ENCODE assay signal across 14 cellular contexts in genomic region chr17:57913576-57914273, GRCh38. TPM values are rescaled to one million over a fixed set of nuclear protein-coding genes. Genes with fewer than 3 reads are reported as not detected.
DNase-seq lines count a peak whose midpoint lies in the region; ATAC-seq and TF ChIP-seq lines count a peak whose summit lies in the region.
"Had no signal": no experiment of that assay in that cellular context is flagged by ENCODE, and none has a peak within 500 bp of the region (broad histone marks: within the 10 kb centered on the region; RNA-seq: fewer than 3 reads in every experiment).

No MANE protein-coding gene starts in this region.

- no peak for TF ChIP-seq POLR2A in stomach (IDR thresholded peaks at IDR 0.05)

- no peak overlapping the region for H2BK12ac ChIP-seq in trophoblast cell (ENCODE audit: low read length)

- TF ChIP-seq CTCF in HEK293 (tag by site-specific recombination; IDR thresholded peaks at IDR 0.05) (no peak), stomach (IDR thresholded peaks at IDR 0.05) (no peak)

- peak; percentile 11 to 27 for ATAC-seq in right cardiac atrium
- no peak for ATAC-seq in HG03095 (IDR thresholded peaks at IDR 0.05; ENCODE audit: unreplicated experiment)
- ATAC-seq: activated CD8-positive, alpha-beta memory T cell treated with anti-CD3 and anti-CD28 coated beads, Interleukin-2, amount 10 ng/mL, durations not matched to agents 7 days and 5 days had no signal

- H3K9ac ChIP-seq in trophoblast cell (ENCODE audit: low read length) = no peak overlapping the region

- TF ChIP-seq EP300 in stomach (IDR thresholded peaks at IDR 0.05) = no peak

- no peak overlapping the region for H3K14ac ChIP-seq in trophoblast cell (ENCODE audit: low read length)

- H4K91ac ChIP-seq in trophoblast cell (ENCODE audit: low read depth, low read length) = no peak overlapping the region

- POLR2A ChIA-PET in HEK293 (lab: Yijun Ruan, JAX) = no interaction called here

- H2BK120ac ChIP-seq in trophoblast cell (ENCODE audit: insufficient read depth, low read length, poor library complexity) = no peak overlapping the region

- no peaks in the 10 kb centered on the region for H3K79me1 ChIP-seq in trophoblast cell (ENCODE audit: low read length)

- no peak overlapping the region for H4K12ac ChIP-seq in trophoblast cell (ENCODE audit: low read depth, low read length)

- no peak overlapping the region for H3K4me3 ChIP-seq in HEK293 (ENCODE audit: low read depth, low read length)
- no peak overlapping the region for H3K4me3 ChIP-seq in right cardiac atrium (ENCODE audit: low read length)
- H3K4me3 ChIP-seq in stomach = no peak overlapping the region
- no peak overlapping the region for H3K4me3 ChIP-seq in trophoblast cell (ENCODE audit: low read depth, low read length)
- H3K4me3 ChIP-seq in H7 (ENCODE audit: insufficient read depth, low read depth, low read length) = no peak overlapping the region
- H3K4me3 ChIP-seq: SJSA1 had no signal

- no peak overlapping the region for H3K18ac ChIP-seq in trophoblast cell (ENCODE audit: low read length)

- no peak overlapping the region for H4K8ac ChIP-seq in trophoblast cell (ENCODE audit: low read depth, low read length)

- H3K27ac ChIP-seq in HEK293 (ENCODE audit: extremely low read depth, low read depth, low read length) (no peak overlapping the region), right cardiac atrium (ENCODE audit: low read length) (peak overlapping the region; percentile 47), stomach (peak overlapping the region in 4 of 5 donors; percentile 78 to 99 (median 85)), trophoblast cell (ENCODE audit: low read depth, low read length) (no peak overlapping the region)
- H3K27ac ChIP-seq: HL-60, SJSA1 had no signal

- H3K27me3 ChIP-seq in right cardiac atrium (ENCODE audit: control insufficient read depth, insufficient read depth) = no peaks in the 10 kb centered on the region
- H3K27me3 ChIP-seq in stomach = no peaks in the 10 kb centered on the region
- H3K27me3 ChIP-seq in trophoblast cell (ENCODE audit: insufficient read depth, low read length) = no peaks in the 10 kb centered on the region
- H3K27me3 ChIP-seq in H7 (ENCODE audit: control insufficient read depth, insufficient read depth, low read length) = no peaks in the 10 kb centered on the region
- H3K27me3 ChIP-seq: SJSA1 had no signal

- H3K36me3 ChIP-seq in HEK293 (ENCODE audit: control insufficient read depth in 2 of 2, insufficient read depth in 1 of 2, low read length in 2 of 2) (no peaks in the 10 kb centered on the region), stomach (no peaks in the 10 kb centered on the region), trophoblast cell (ENCODE audit: control insufficient read depth in 1 of 2, insufficient read depth in 2 of 2, low read length in 2 of 2) (no peaks in the 10 kb centered on the region), H7 (replicated peaks; ENCODE audit: control insufficient read depth, insufficient read depth, low read length) (no peaks in the 10 kb centered on the region)

- WGBS in right cardiac atrium = 59% methylated on average over 7 of the region's 7 CpGs
- 50 to 62% (median 59%) methylated on average over 7 of the region's 7 CpGs for WGBS in stomach, 5 donors
- no CpG with 5 or more reads among the region's 7 CpGs for WGBS in trophoblast cell (ENCODE audit: extremely low coverage, insufficient coverage, insufficient read length)

- CTCF ChIA-PET in HEK293 (lab: Yijun Ruan, JAX) = interaction anchor here (0.9 to 2.5 kb wide), 3 partner anchors 12 to 85 kb away, joined by 4 to 9 read pairs (median 7); no protein-coding TSS in a partner anchor

- H3K4me2 ChIP-seq in trophoblast cell (ENCODE audit: low read length) = no peak overlapping the region

- no peak overlapping the region for H3K4ac ChIP-seq in trophoblast cell (ENCODE audit: low read depth, low read length)

- no peak overlapping the region for H2AFZ ChIP-seq in trophoblast cell (ENCODE audit: insufficient read depth, low read length, poor library complexity)

- H3K23ac ChIP-seq in trophoblast cell (ENCODE audit: low read length) = no peak overlapping the region

- H3K79me2 ChIP-seq in trophoblast cell (ENCODE audit: control insufficient read depth, insufficient read depth, low read length, poor library complexity) = no peaks in the 10 kb centered on the region

- no peak overlapping the region for H2AK5ac ChIP-seq in trophoblast cell (ENCODE audit: low read length)

- H3K9me3 ChIP-seq in HEK293 (ENCODE audit: control insufficient read depth, insufficient read depth, low read depth, low read length) (no peaks in the 10 kb centered on the region), right cardiac atrium (ENCODE audit: control insufficient read depth, low read length) (no peaks in the 10 kb centered on the region), stomach (no peaks in the 10 kb centered on the region), trophoblast cell (ENCODE audit: insufficient read depth, low read depth, low read length) (no peaks in the 10 kb centered on the region)
- H3K9me3 ChIP-seq: SJSA1 had no signal

- intact Hi-C loops in right cardiac atrium (cut with DNase I) = no loop called here
- intact Hi-C loops in stomach (cut with DNase I; ENCODE audit: low total_unique reads) = no loop called here

- peak; percentile 63 for DNase-seq in cerebellum (ENCODE audit: low spot score)
- peak; percentile 62 to 72 (median 65) for DNase-seq in right cardiac atrium
- no peak for DNase-seq in stomach
- DNase-seq in trophoblast cell = no peak
- DNase-seq in H7 = no peak
- no peak for DNase-seq in epidermal melanocyte (ENCODE audit: insufficient read length, low spot score)
- DNase-seq: activated CD8-positive, alpha-beta memory T cell treated with anti-CD3 and anti-CD28 coated beads, Interleukin-2, amount 10 ng/mL, durations not matched to agents 7 days and 5 days; activated naive CD4-positive, alpha-beta T cell treated with anti-CD3 and anti-CD28 coated beads, Interleukin-2, amount 10 ng/mL, durations not matched to agents 7 days and 5 days; erythroblast; NCI-H2107 had no signal

- no peak overlapping the region for H2BK5ac ChIP-seq in trophoblast cell (ENCODE audit: low read depth, low read length, poor library complexity)

- peaks cover 30% of the 10 kb centered on the region for H3K4me1 ChIP-seq in HEK293 (ENCODE audit: control insufficient read depth, insufficient read depth, low read length)
- peaks cover 32% of the 10 kb centered on the region for H3K4me1 ChIP-seq in right cardiac atrium (ENCODE audit: control insufficient read depth, insufficient read depth, low read length)
- peaks cover 61 to 96% (median 80%) of the 10 kb centered on the region in 4 donors for H3K4me1 ChIP-seq in stomach
- H3K4me1 ChIP-seq in trophoblast cell (ENCODE audit: control insufficient read depth in 1 of 2, insufficient read depth in 2 of 2, low read length in 2 of 2) = peaks cover 12 to 19% of the 10 kb centered on the region in 2 experiments

TF ChIP-seq in HEK293, 187 proteins besides CTCF, POLR2A, EP300 and RAD21:
- TF ChIP-seq ZBTB8A (tag by site-specific recombination; IDR thresholded peaks at IDR 0.05) (peak; percentile 27; the same call in 1 of the 2 replicates), ZNF830 (tag by site-specific recombination; IDR thresholded peaks at IDR 0.05; ENCODE audit: low read depth) (no peak), ZBTB7A (tag by site-specific recombination; IDR thresholded peaks at IDR 0.05; ENCODE audit: low read depth) (no peak), KLF10 (tag by site-specific recombination; IDR thresholded peaks at IDR 0.05) (no peak), ZBTB17 (tag by site-specific recombination; IDR thresholded peaks at IDR 0.05) (no peak), ZFHX2 (tag by site-specific recombination; conservative IDR thresholded peaks at IDR 0.05) (peak; percentile 23; the same call in 1 of the 2 replicates), ZNF302 (tag by site-specific recombination; IDR thresholded peaks at IDR 0.05; ENCODE audit: low read depth) (no peak), ZNF560 (tag by site-specific recombination; IDR thresholded peaks at IDR 0.05; ENCODE audit: borderline replicate concordance) (no peak), REST (tag by site-specific recombination; IDR thresholded peaks at IDR 0.05) (no peak), ZNF571 (tag by site-specific recombination; IDR thresholded peaks at IDR 0.05) (no peak), ZBTB21 (tag by site-specific recombination; IDR thresholded peaks at IDR 0.05) (no peak), ZNF623 (tag by site-specific recombination; IDR thresholded peaks at IDR 0.05) (no peak), ZNF146 (tag by site-specific recombination; IDR thresholded peaks at IDR 0.05) (no peak)

RNA-seq across cellular contexts. Expression of gene CUEDC1, which starts 41.5 kb away (rescaled TPM):
- total RNA-seq in cerebellum (13.3 TPM), right cardiac atrium (10 to 100 TPM; 53.1 to 60.5 (median 55.1) TPM), stomach (100 to 1,000 TPM in 1 of 5 donors, 10 to 100 TPM in 4; 10.5 to 111 (median 23.6) TPM)
- polyA plus RNA-seq in right cardiac atrium (41.0 TPM), stomach (10 to 100 TPM; 16.5 to 30.1 (median 19.8) TPM)
- 12.4 and 13.0 TPM in 2 replicates for polyA plus RNA-seq in trophoblast cell (2013)
- total RNA-seq in H7 (2014; rRNA removed; shearing (Covaris generic)) = 8.1 and 13.9 TPM in 2 replicates
- total RNA-seq: activated CD8-positive, alpha-beta memory T cell treated with anti-CD3 and anti-CD28 coated beads, Interleukin-2, amount 10 ng/mL, durations not matched to agents 7 days and 5 days had no signal

Comparison
In these comparisons a context has a peak if more than half of its experiments do, and no peak if none do; other contexts are left out.
1. H3K27ac ChIP-seq: peak in right cardiac atrium (single experiment) and stomach (4 of 5); none in HEK293 (single experiment) and trophoblast cell (single experiment).
2. DNase-seq: peak in cerebellum (single experiment) and right cardiac atrium (3 of 3); none in stomach (single experiment), trophoblast cell (0 of 2), H7 (single experiment) and epidermal melanocyte (single experiment).